ENCODE assay signal across 24 cellular contexts in the genomic region with DNA sequence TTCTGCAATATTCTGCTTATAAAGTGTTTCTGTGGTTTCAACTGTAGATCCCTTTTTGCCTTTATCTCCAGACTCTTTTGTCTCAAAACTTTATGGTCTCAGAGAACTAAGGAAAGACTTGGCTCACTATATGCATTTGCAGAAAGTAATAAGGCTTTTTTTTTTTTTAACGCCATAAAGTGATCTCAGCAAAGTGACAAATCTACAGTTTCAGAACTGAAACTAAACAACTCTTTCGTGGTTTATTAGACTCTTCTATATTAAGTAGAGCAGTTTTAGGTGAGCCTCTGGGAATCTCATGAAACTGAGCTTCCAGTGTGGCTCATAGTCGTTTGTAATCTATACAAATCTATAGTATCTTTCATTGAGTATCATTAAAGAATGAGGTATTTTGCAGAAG. TPM values are rescaled to one million over a fixed set of nuclear protein-coding genes. Genes with fewer than 3 reads are reported as not detected.
DNase-seq lines count a peak whose midpoint lies in the region; ATAC-seq, FAIRE-seq and TF ChIP-seq lines count a peak whose summit lies in the region.
"Had no signal": no experiment of that assay in that cellular context is flagged by ENCODE, and none has a peak within 500 bp of the region (broad histone marks: within the 10 kb centered on the region; RNA-seq: fewer than 3 reads in every experiment).

No MANE protein-coding gene starts in this region.

- no peaks in the 10 kb centered on the region for H3K27me3 Mint-ChIP-seq in CD8-positive, alpha-beta T cell (ENCODE audit: low read depth)

- in situ Hi-C loops in ACHN (cut with HindIII; ENCODE audit: low pct_ligation_motif_present, low pct_unique_long_range_greater_than_20kb, low sequenced_read_pairs): no loop called here

- H3K36me3 ChIP-seq in CD8-positive, alpha-beta T cell (ENCODE audit: insufficient read depth, low read length): no peaks in the 10 kb centered on the region
- no peaks in the 10 kb centered on the region for H3K36me3 ChIP-seq in OCI-LY3 (replicated peaks; ENCODE audit: low read depth, low read length)
- H3K36me3 ChIP-seq in smooth muscle cell (ENCODE audit: low read depth): no peaks in the 10 kb centered on the region
- H3K36me3 ChIP-seq: heart right ventricle, right lobe of liver, thyroid gland, WERI-Rb-1 had no signal

- H3K27ac Mint-ChIP-seq in CD8-positive, alpha-beta T cell: no peak overlapping the region
- H3K27ac Mint-ChIP-seq: activated T-cell treated with anti-CD3 and anti-CD28 coated beads, Interleukin-2, amount 50 U/mL, for 24 hours; stimulated activated effector memory CD8-positive, alpha-beta T cell treated with anti-CD3 and anti-CD28 coated beads, Interleukin-12 subunit alpha, Interleukin-12 subunit beta, amount 100 ng/mL, for 72 hours had no signal

- H3F3A ChIP-seq in smooth muscle cell (ENCODE audit: low read depth): no peaks in the 10 kb centered on the region

- WGBS in smooth muscle cell (ENCODE audit: low lambda C conversion rate): 72% methylated on average over 3 of the region's 3 CpGs

- H3K4me3 ChIP-seq in CD8-positive, alpha-beta T cell (ENCODE audit: low read depth, low read length): no peak overlapping the region
- no peak overlapping the region for H3K4me3 ChIP-seq in OCI-LY3 (ENCODE audit: low read length)
- no peak overlapping the region for H3K4me3 ChIP-seq in smooth muscle cell
- H3K4me3 ChIP-seq: heart right ventricle, lung, right lobe of liver, thyroid gland had no signal

- CTCF ChIA-PET in CD8-positive, alpha-beta T cell (lab: Charles Lee): no interaction called here

- no peak for TF ChIP-seq CTCF in CD8-positive, alpha-beta T cell (IDR thresholded peaks at IDR 0.05)
- TF ChIP-seq CTCF in OCI-LY3 (IDR thresholded peaks at IDR 0.05; ENCODE audit: low read depth, low read length): no peak
- no peak for TF ChIP-seq CTCF in smooth muscle cell (IDR thresholded peaks at IDR 0.05; ENCODE audit: borderline replicate concordance, insufficient read depth, poor library complexity, severe bottlenecking)

- H3K9me3 Mint-ChIP-seq in CD8-positive, alpha-beta T cell: no peaks in the 10 kb centered on the region
- H3K9me3 Mint-ChIP-seq: activated T-cell treated with anti-CD3 and anti-CD28 coated beads, Interleukin-2, amount 50 U/mL, for 24 hours; stimulated activated effector memory CD8-positive, alpha-beta T cell treated with anti-CD3 and anti-CD28 coated beads, Interleukin-12 subunit alpha, Interleukin-12 subunit beta, amount 100 ng/mL, for 72 hours had no signal

- POLR2A ChIA-PET in CD8-positive, alpha-beta T cell (lab: Charles Lee): interaction anchor here (0.7 kb wide), 1 partner anchor 13 kb away, joined by 3 read pairs; no protein-coding TSS in a partner anchor

- H2AFZ ChIP-seq in OCI-LY3 (ENCODE audit: low read depth, low read length) (no peak overlapping the region), smooth muscle cell (ENCODE audit: low read depth) (no peak overlapping the region)

- no peak for ATAC-seq in CD8-positive, alpha-beta T cell
- peak; percentile 58 for ATAC-seq in left colon
- ATAC-seq: heart right ventricle; right lobe of liver; stimulated activated effector memory CD8-positive, alpha-beta T cell treated with anti-CD3 and anti-CD28 coated beads, Interleukin-12 subunit alpha, Interleukin-12 subunit beta, amount 100 ng/mL, for 72 hours had no signal

- no peaks in the 10 kb centered on the region for H4K20me1 ChIP-seq in OCI-LY3 (ENCODE audit: insufficient read depth, low read length)
- peaks cover 12% of the 10 kb centered on the region for H4K20me1 ChIP-seq in smooth muscle cell (ENCODE audit: low read depth)

- H3K36me3 Mint-ChIP-seq in CD8-positive, alpha-beta T cell: peaks cover 4% of the 10 kb centered on the region
- H3K36me3 Mint-ChIP-seq: stimulated activated effector memory CD8-positive, alpha-beta T cell treated with anti-CD3 and anti-CD28 coated beads, Interleukin-12 subunit alpha, Interleukin-12 subunit beta, amount 100 ng/mL, for 72 hours had no signal

- FAIRE-seq in GM19239 (lab: Jason Lieb, UNC): peak; percentile 81
- FAIRE-seq: endometrium, G401.6 had no signal

- H3K27me3 ChIP-seq in CD8-positive, alpha-beta T cell (ENCODE audit: insufficient read depth, low read length): no peaks in the 10 kb centered on the region
- no peaks in the 10 kb centered on the region for H3K27me3 ChIP-seq in OCI-LY3 (ENCODE audit: low read depth, low read length)
- no peaks in the 10 kb centered on the region for H3K27me3 ChIP-seq in smooth muscle cell (ENCODE audit: low read depth)
- H3K27me3 ChIP-seq: right lobe of liver, thyroid gland had no signal

- peak overlapping the region; percentile 49 for H3K4me2 ChIP-seq in OCI-LY3 (ENCODE audit: low read length)
- no peak overlapping the region for H3K4me2 ChIP-seq in smooth muscle cell

- H3K4me1 ChIP-seq in CD8-positive, alpha-beta T cell (ENCODE audit: insufficient read depth, low read length): no peaks in the 10 kb centered on the region
- H3K4me1 ChIP-seq in OCI-LY3 (ENCODE audit: low read length) (peaks cover 5% of the 10 kb centered on the region; the same call in 1 of the 2 replicates), smooth muscle cell (ENCODE audit: low read depth) (no peaks in the 10 kb centered on the region)
- H3K4me1 ChIP-seq: right lobe of liver, thyroid gland had no signal

- H3K9ac ChIP-seq in OCI-LY3 (ENCODE audit: low read length) (no peak overlapping the region), smooth muscle cell (ENCODE audit: low read depth) (no peak overlapping the region)

- H3K79me2 ChIP-seq in OCI-LY3 (ENCODE audit: low read length) (peaks cover 4% of the 10 kb centered on the region; the same call in 1 of the 2 replicates), smooth muscle cell (ENCODE audit: low read depth) (peaks cover 5% of the 10 kb centered on the region)

- no peaks in the 10 kb centered on the region for H3K9me3 ChIP-seq in CD8-positive, alpha-beta T cell (ENCODE audit: low read length)
- no peaks in the 10 kb centered on the region for H3K9me3 ChIP-seq in OCI-LY3 (ENCODE audit: insufficient read depth, low read length)
- H3K9me3 ChIP-seq in smooth muscle cell (replicated peaks; ENCODE audit: low read depth): no peaks in the 10 kb centered on the region
- H3K9me3 ChIP-seq: heart right ventricle, right lobe of liver, thyroid gland had no signal

- peaks cover 18% of the 10 kb centered on the region for H3K4me1 Mint-ChIP-seq in CD8-positive, alpha-beta T cell (ENCODE audit: low read depth)

- intact Hi-C loops in CD8-positive, alpha-beta T cell (cut with DNase I, micrococcal nuclease): no loop called here
- intact Hi-C loops in left colon (cut with DNase I, micrococcal nuclease): no loop called here

- DNase-seq in CD8-positive, alpha-beta T cell: no peak
- no peak for DNase-seq in GM19239 (ENCODE audit: insufficient read length, low spot score)
- no peak for DNase-seq in left colon
- DNase-seq in smooth muscle cell (lab: John Stamatoyannopoulos, UW; ENCODE audit: unreplicated experiment): no peak
- no peak for DNase-seq in ACHN
- DNase-seq in DMS153 (lab: John Stamatoyannopoulos, UW): no peak
- DNase-seq: activated CD4-positive, alpha-beta T cell treated with anti-CD3 and anti-CD28 coated beads, Interleukin-2, amount 50 U/mL, for 48 hours; activated naive CD4-positive, alpha-beta T cell treated with anti-CD3 and anti-CD28 coated beads, Interleukin-2, amount 50 U/mL, for 16 hours; activated T-cell treated with anti-CD3 and anti-CD28 coated beads, Interleukin-2, amount 50 U/mL, for 24 hours; AML-193; heart right ventricle; NCI-H526 treated with DMSO at 0.1 percent for 48 hours; right lobe of liver; Right ventricle myocardium superior; thyroid gland; WERI-Rb-1 had no signal

- no peak overlapping the region for H3K27ac ChIP-seq in CD8-positive, alpha-beta T cell (ENCODE audit: low read depth, low read length)
- H3K27ac ChIP-seq in OCI-LY3 (ENCODE audit: low read length): no peak overlapping the region
- no peak overlapping the region for H3K27ac ChIP-seq in smooth muscle cell (ENCODE audit: low read depth)
- H3K27ac ChIP-seq: heart right ventricle, right lobe of liver, thyroid gland, WERI-Rb-1 had no signal

- H3K4me3 Mint-ChIP-seq in CD8-positive, alpha-beta T cell: peak overlapping the region; percentile 12
- H3K4me3 Mint-ChIP-seq: activated T-cell treated with anti-CD3 and anti-CD28 coated beads, Interleukin-2, amount 50 U/mL, for 24 hours; stimulated activated effector memory CD8-positive, alpha-beta T cell treated with anti-CD3 and anti-CD28 coated beads, Interleukin-12 subunit alpha, Interleukin-12 subunit beta, amount 100 ng/mL, for 72 hours had no signal

RNA-seq across cellular contexts. Expression of gene ATP7A, which starts 15.3 kb away (rescaled TPM):
- 10 to 100 TPM; 14.3 to 15.3 TPM for total RNA-seq in CD8-positive, alpha-beta T cell
- total RNA-seq in left colon (10 to 100 TPM in 1 of 2 donors, 1 to 10 TPM in 1; 9.9 to 10.1 TPM), smooth muscle cell (20.5 and 24.4 TPM in 2 replicates)
- polyA plus RNA-seq in smooth muscle cell: 4.2 and 7.2 TPM in 2 replicates

RNA-seq across cellular contexts. Expression of gene COX7B, which starts 26.5 kb away (rescaled TPM):
- 100 to 1,000 TPM; 127 to 134 TPM for total RNA-seq in CD8-positive, alpha-beta T cell
- total RNA-seq in left colon: 100 to 1,000 TPM; 450 to 539 TPM
- total RNA-seq in smooth muscle cell: 503 and 535 TPM in 2 replicates
- polyA plus RNA-seq in smooth muscle cell: 448 and 483 TPM in 2 replicates

RNA-seq across cellular contexts. Expression of gene MAGT1, which starts 30.5 kb away (rescaled TPM):
- 10 to 100 TPM; 33.0 to 35.1 TPM for total RNA-seq in CD8-positive, alpha-beta T cell
- total RNA-seq in left colon: 10 to 100 TPM; 40.9 to 50.4 TPM
- 122 and 129 TPM in 2 replicates for total RNA-seq in smooth muscle cell
- polyA plus RNA-seq in smooth muscle cell: 39.3 and 48.0 TPM in 2 replicates

RNA-seq across cellular contexts. Expression of gene PGAM4, which starts 43.7 kb away (rescaled TPM):
- total RNA-seq in CD8-positive, alpha-beta T cell: not detected
- total RNA-seq in left colon: not detected
- total RNA-seq in smooth muscle cell: not detected in 2 replicates
- polyA plus RNA-seq in smooth muscle cell: not detected in 2 replicates
- total RNA-seq: heart right ventricle, LHCN-M2, lung, myocyte, osteocyte, right lobe of liver, Right ventricle myocardium superior, thyroid gland had no signal
- polyA plus RNA-seq: heart right ventricle had no signal
